Comparison of ENCODE assay signal across 8 cellular contexts in the genomic region with DNA sequence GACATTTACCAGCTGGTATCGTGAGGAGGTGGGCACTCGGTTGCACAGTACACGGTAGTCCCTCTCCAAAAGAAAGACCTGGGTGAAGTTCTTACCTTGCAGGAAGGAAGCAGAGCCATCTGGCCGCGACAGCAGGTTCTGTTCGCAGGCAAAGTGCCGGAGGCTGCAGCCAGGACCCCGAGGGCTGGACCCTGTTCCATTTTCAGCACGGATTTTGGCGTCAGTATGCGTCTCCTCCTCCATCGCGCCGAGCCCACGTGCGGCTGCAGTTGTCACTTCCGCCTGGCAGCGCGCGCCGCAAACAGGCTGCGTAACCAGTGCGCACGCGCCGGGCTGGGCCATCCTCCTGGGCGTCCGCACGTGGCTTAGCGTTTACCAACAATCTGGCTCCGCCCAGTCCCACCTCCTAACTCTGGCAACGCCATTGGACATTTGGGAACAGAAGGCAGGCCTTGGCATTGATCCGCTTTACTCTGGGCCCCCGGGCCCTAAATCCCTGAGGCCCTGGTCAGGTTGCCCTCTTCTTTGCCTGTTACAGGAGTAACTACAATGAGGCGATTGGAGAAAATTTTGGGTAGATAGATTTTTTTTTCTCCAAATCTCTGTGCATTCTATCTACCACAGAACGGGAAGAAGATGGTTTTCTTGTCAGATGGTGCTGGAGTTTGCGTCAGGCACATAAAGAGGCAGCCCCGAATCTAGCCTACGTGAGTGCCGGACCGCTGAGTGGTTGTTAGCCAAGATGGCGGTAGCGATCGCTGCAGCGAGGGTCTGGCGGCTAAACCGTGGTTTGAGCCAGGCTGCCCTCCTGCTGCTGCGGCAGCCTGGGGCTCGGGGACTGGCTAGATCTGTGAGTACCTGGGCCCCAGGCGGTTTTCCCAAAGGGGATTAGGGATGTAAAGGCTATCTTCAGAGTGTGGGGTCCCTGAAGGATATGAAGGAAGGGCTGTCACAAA. TPM values are rescaled to one million over a fixed set of nuclear protein-coding genes. Genes with fewer than 3 reads are reported as not detected.
DNase-seq lines count a peak whose midpoint lies in the region; ATAC-seq and TF ChIP-seq lines count a peak whose summit lies in the region.

Gene BCKDHA, plus strand, starts transcription at position 733 of the 956 bp plus-strand sequence. Its CDS starts 10 bp downstream, at position 743.
Gene EXOSC5, minus strand, starts transcription at position 274 of the 956 bp plus-strand sequence. Its CDS starts 31 bp downstream, at position 243.

- H3K27me3 Mint-ChIP-seq in activated B cell treated with CpG ODN at 0.5 μM for 24 hours: no peaks in the 10 kb centered on the region

- WGBS in smooth muscle cell (ENCODE audit: low lambda C conversion rate): under 1% methylated on average over 50 of the region's 50 CpGs

- peaks cover 28% of the 10 kb centered on the region for H3K36me3 Mint-ChIP-seq in activated B cell treated with CpG ODN at 0.5 μM for 24 hours (ENCODE audit: low read depth)

- peaks cover 47% of the 10 kb centered on the region for H3K4me1 Mint-ChIP-seq in activated B cell treated with CpG ODN at 0.5 μM for 24 hours

- intact Hi-C loops in activated B cell treated with CpG ODN at 0.5 μM for 24 hours (cut with micrococcal nuclease): loop anchor here (1.0 kb wide), 8 partner anchors 33 to 179 kb away; partner anchors contain the start of genes B9D2, CCDC97, CEACAM21 and DMAC2

- TF ChIP-seq POLR2A in GM18951 (IDR thresholded peaks at IDR 0.05; ENCODE audit: extremely low read depth, insufficient read depth, insufficient read length): peak; percentile 60

- H3K4me3 ChIP-seq in smooth muscle cell: peak within 1 kb of the TSS; percentile 83

- no peak for TF ChIP-seq CTCF in activated B cell treated with CpG ODN at 0.5 μM for 24 hours (IDR thresholded peaks at IDR 0.05)
- no peak for TF ChIP-seq CTCF in smooth muscle cell (IDR thresholded peaks at IDR 0.05; ENCODE audit: borderline replicate concordance, insufficient read depth, poor library complexity, severe bottlenecking)

- H3K4me3 Mint-ChIP-seq in activated B cell treated with CpG ODN at 0.5 μM for 24 hours: peak within 1 kb of the TSS; percentile 98

- H3K4me2 ChIP-seq in smooth muscle cell: peak within 1 kb of the TSS; percentile 97

- H3K27ac ChIP-seq in caudate nucleus (ENCODE audit: low read depth, low read length) (peak within 1 kb of the TSS; percentile 99), smooth muscle cell (ENCODE audit: low read depth) (peak within 1 kb of the TSS; percentile 91)

- H3K4me1 ChIP-seq in smooth muscle cell (ENCODE audit: low read depth): peaks cover 16% of the 10 kb centered on the region

- H3K36me3 ChIP-seq in smooth muscle cell (ENCODE audit: low read depth): no peaks in the 10 kb centered on the region

- in situ Hi-C loops in GM18951 (cut with MboI; ENCODE audit: low sequenced_read_pairs, unreplicated experiment): no loop called here

- peaks cover 21% of the 10 kb centered on the region for H3K79me2 ChIP-seq in smooth muscle cell (ENCODE audit: low read depth)

- no peaks in the 10 kb centered on the region for H3K9me3 ChIP-seq in smooth muscle cell (replicated peaks; ENCODE audit: low read depth)

- H3K27me3 ChIP-seq in smooth muscle cell (ENCODE audit: low read depth): no peaks in the 10 kb centered on the region

- no peaks in the 10 kb centered on the region for H3F3A ChIP-seq in smooth muscle cell (ENCODE audit: low read depth)

- POLR2A ChIA-PET in activated B cell treated with CpG ODN at 0.5 μM for 24 hours (lab: Charles Lee): interaction anchor here (0.5 to 1.0 kb wide), 3 partner anchors 10 to 135 kb away, joined by 3 to 5 read pairs (median 4); partner anchors contain the start of gene B9D2

- DNase-seq in AG08395 (ENCODE audit: low spot score) (peak; percentile 100), NCI-H345 (lab: John Stamatoyannopoulos, UW) (peak; percentile 98), activated B cell treated with CpG ODN at 0.5 μM for 24 hours (peak; percentile 95), caudate nucleus (lab: John Stamatoyannopoulos, UW) (peak; percentile 72 to 99 (median 98)), iPS-NIHi7 (ENCODE audit: extremely low spot score) (peak; percentile 99), smooth muscle cell (lab: John Stamatoyannopoulos, UW; ENCODE audit: unreplicated experiment) (peak; percentile 88)

- H3K9ac ChIP-seq in smooth muscle cell (ENCODE audit: low read depth): peak within 1 kb of the TSS; percentile 96

- peak within 1 kb of the TSS; percentile 99 for H3K27ac Mint-ChIP-seq in activated B cell treated with CpG ODN at 0.5 μM for 24 hours

- no peaks in the 10 kb centered on the region for H4K20me1 ChIP-seq in smooth muscle cell (ENCODE audit: low read depth)

- ATAC-seq in HG03196 (IDR thresholded peaks at IDR 0.05; ENCODE audit: unreplicated experiment): peak; percentile 87
- peak; percentile 98 for ATAC-seq in activated B cell treated with CpG ODN at 0.5 μM for 24 hours (ENCODE audit: low read depth)

- CTCF ChIA-PET in activated B cell treated with CpG ODN at 0.5 μM for 24 hours (lab: Charles Lee): no interaction called here

- H3K9me3 Mint-ChIP-seq in activated B cell treated with CpG ODN at 0.5 μM for 24 hours: no peaks in the 10 kb centered on the region

- peak within 1 kb of the TSS; percentile 79 for H2AFZ ChIP-seq in smooth muscle cell (ENCODE audit: low read depth)

RNA-seq across cellular contexts. Expression of gene BCKDHA, which starts in this region (rescaled TPM):
- total RNA-seq in activated B cell treated with CpG ODN at 0.5 μM for 24 hours: 22.2 and 25.2 TPM in 2 replicates
- total RNA-seq in smooth muscle cell: 24.6 and 30.3 TPM in 2 replicates
- 47.9 and 53.9 TPM in 2 replicates for polyA plus RNA-seq in smooth muscle cell

RNA-seq across cellular contexts. Expression of gene EXOSC5, which starts in this region (rescaled TPM):
- 30.1 and 31.6 TPM in 2 replicates for total RNA-seq in activated B cell treated with CpG ODN at 0.5 μM for 24 hours
- 5.4 and 5.6 TPM in 2 replicates for total RNA-seq in smooth muscle cell
- polyA plus RNA-seq in smooth muscle cell: 19.5 and 22.1 TPM in 2 replicates

Comparison
In these comparisons a context has a peak if more than half of its experiments do, and no peak if none do; other contexts are left out.
1. Peak in every context shown above with its lines: DNase-seq, ATAC-seq, H3K4me3 ChIP-seq and H3K27ac ChIP-seq.